Comparison of ENCODE assay signal across 27 cellular contexts in genomic region chr7:131131012-131131745, GRCh38.
"Had no signal": no experiment of that assay in that cellular context is flagged by ENCODE, and none has a peak within 500 bp of the region (broad histone marks: within the 10 kb centered on the region; RNA-seq: fewer than 3 reads in every experiment).

No MANE protein-coding gene starts in this region.

- H3K9me3 ChIP-seq: colonic mucosa, esophagus squamous epithelium, gastrocnemius medialis, heart left ventricle, left ventricle myocardium inferior, lower lobe of right lung, mucosa of descending colon had no signal

- H3K4me1 ChIP-seq: colonic mucosa, esophagus squamous epithelium, heart left ventricle, left ventricle myocardium inferior, lower lobe of right lung had no signal

- DNase-seq: colonic mucosa; cortex of kidney; effector CD8-positive, alpha-beta T cell; effector memory CD8-positive, alpha-beta T cell; endodermal cell; erythroblast; esophagus squamous epithelium; foreskin melanocyte; gastrocnemius medialis; heart left ventricle; hypothalamus; immature natural killer cell; islet precursor cell; kidney; kidney glomerular epithelial cell; left colon; left ventricle myocardium inferior; lower lobe of right lung; mesenchymal stem cell; mucosa of descending colon; naive B cell; naive thymus-derived CD8-positive, alpha-beta T cell had no signal

- H3K36me3 ChIP-seq: colonic mucosa, esophagus squamous epithelium, gastrocnemius medialis, heart left ventricle, left ventricle myocardium inferior, lower lobe of right lung had no signal

- H3K4me3 ChIP-seq: colonic mucosa, esophagus squamous epithelium, gastrocnemius medialis, heart left ventricle, hepatocyte, left ventricle myocardium inferior, lower lobe of right lung, mucosa of descending colon had no signal

- ATAC-seq: effector memory CD8-positive, alpha-beta T cell; esophagus mucosa; heart left ventricle; left colon; left lobe of liver; mucosa of descending colon; naive thymus-derived CD8-positive, alpha-beta T cell had no signal

- H2AFZ ChIP-seq: hepatocyte had no signal

- FAIRE-seq: endometrium, kidney had no signal

- H3K27ac ChIP-seq: colonic mucosa, epithelial cell of prostate, esophagus squamous epithelium, heart left ventricle, hepatocyte, left ventricle myocardium inferior, lower lobe of right lung had no signal

- H3K27me3 ChIP-seq: colonic mucosa, esophagus squamous epithelium, gastrocnemius medialis, heart left ventricle, hepatocyte had no signal

- H3K4me2 ChIP-seq: hepatocyte had no signal

- H3K79me2 ChIP-seq: hepatocyte had no signal
